1 cellular context compared by ENCODE assay signal in genomic region chr6:43477235-43478007, GRCh38.
A peak's percentile ranks its signal among the peaks of the same experiment; 100 is the strongest.
TF ChIP-seq lines count a peak whose summit lies in the region.

Gene TJAP1, plus strand, starts transcription at chr6:43477570. Its CDS starts 21,432 bp downstream, at chr6:43499002.

TF ChIP-seq in K562, 482 proteins besides CTCF, POLR2A, EP300 and RAD21 (continued from another document and continues in another):
- TF ChIP-seq MLLT1 (IDR thresholded peaks at IDR 0.05): no peak; a peak in 1 of 4 replicates
- no peak for TF ChIP-seq SAFB2 (IDR thresholded peaks at IDR 0.05; ENCODE audit: borderline replicate concordance, low read depth, low read length, severe bottlenecking)
- no peak for TF ChIP-seq CAMTA2 (CRISPR knock-in tag; conservative IDR thresholded peaks at IDR 0.05)
- TF ChIP-seq MXD1 (CRISPR knock-in tag; IDR thresholded peaks at IDR 0.05; ENCODE audit: borderline replicate concordance, poor library complexity, severe bottlenecking): no peak
- TF ChIP-seq SMARCB1 (IDR thresholded peaks at IDR 0.05; ENCODE audit: insufficient read length, low read depth): no peak
- TF ChIP-seq NFE2 (IDR thresholded peaks at IDR 0.05; ENCODE audit: low read depth): peak; percentile 36; the same call in 1 of the 2 replicates
- TF ChIP-seq JUN (IDR thresholded peaks at IDR 0.05; ENCODE audit: borderline replicate concordance, low read depth, low read length): 0 out of 2 replicates have a peak, but pooled peaks have one; percentile 9
- TF ChIP-seq JUN (CRISPR knock-in tag; IDR thresholded peaks at IDR 0.05; ENCODE audit: borderline replicate concordance): no peak
- no peak for TF ChIP-seq ZNF561 (CRISPR knock-in tag; conservative IDR thresholded peaks at IDR 0.05)
- no peak for TF ChIP-seq ZNF384 (IDR thresholded peaks at IDR 0.05; ENCODE audit: low read depth, low read length)
- TF ChIP-seq MIER1 (IDR thresholded peaks at IDR 0.05; ENCODE audit: low read depth): no peak
- TF ChIP-seq ZNF23 (CRISPR knock-in tag; IDR thresholded peaks at IDR 0.05): no peak
- peak; percentile 58 for TF ChIP-seq NCOR1 (IDR thresholded peaks at IDR 0.05)
- no peak for TF ChIP-seq PHB (CRISPR knock-in tag; IDR thresholded peaks at IDR 0.05)
- no peak for TF ChIP-seq ESRRB (CRISPR knock-in tag; IDR thresholded peaks at IDR 0.05; ENCODE audit: borderline replicate concordance)
- TF ChIP-seq PHF20 (IDR thresholded peaks at IDR 0.05; ENCODE audit: partially characterized antibody): peak; percentile 95
- TF ChIP-seq ZNF133 (CRISPR knock-in tag; IDR thresholded peaks at IDR 0.05): no peak
- TF ChIP-seq HOXB6 (CRISPR knock-in tag; IDR thresholded peaks at IDR 0.05; ENCODE audit: borderline replicate concordance): no peak
- TF ChIP-seq CREB3L1 (IDR thresholded peaks at IDR 0.05; ENCODE audit: borderline replicate concordance, low read depth): no peak
- no peak for TF ChIP-seq HEY1 (CRISPR knock-in tag; IDR thresholded peaks at IDR 0.05; ENCODE audit: borderline replicate concordance)
- no peak for TF ChIP-seq BRD9 (IDR thresholded peaks at IDR 0.05; ENCODE audit: low read depth, partially characterized antibody)
- TF ChIP-seq ZNF584 (CRISPR knock-in tag; IDR thresholded peaks at IDR 0.05; ENCODE audit: low read depth): no peak
- no peak for TF ChIP-seq SP2 (IDR thresholded peaks at IDR 0.05; ENCODE audit: extremely low read depth, low read depth, low read length, poor library complexity, severe bottlenecking)
- no peak for TF ChIP-seq PYGO2 (tag; IDR thresholded peaks at IDR 0.05)
- peak; percentile 39 for TF ChIP-seq HNRNPK (IDR thresholded peaks at IDR 0.05; ENCODE audit: low read depth, low read length, poor library complexity, severe bottlenecking)
- TF ChIP-seq CTCFL (IDR thresholded peaks at IDR 0.05; ENCODE audit: borderline replicate concordance, insufficient read depth, low read depth, low read length, poor library complexity, severe bottlenecking): no peak
- no peak for TF ChIP-seq PPARD (CRISPR knock-in tag; IDR thresholded peaks at IDR 0.05)
- peak in 1 of 2 experiments; percentile 74; a peak in 1 of 4 replicates for TF ChIP-seq MAZ (CRISPR knock-in tag; conservative IDR thresholded peaks at IDR 0.05 in 1 of 2, IDR thresholded peaks at IDR 0.05 in 1 of 2)
- TF ChIP-seq ZNF445 (CRISPR knock-in tag; IDR thresholded peaks at IDR 0.05; ENCODE audit: low read depth): no peak
- TF ChIP-seq HMGXB4 (CRISPR knock-in tag; IDR thresholded peaks at IDR 0.05): peak; percentile 64; the same call in 1 of the 2 replicates
- TF ChIP-seq NR2C2 (CRISPR knock-in tag; IDR thresholded peaks at IDR 0.05): no peak
- TF ChIP-seq NR2C2 (tag; IDR thresholded peaks at IDR 0.05): no peak
- no peak for TF ChIP-seq THAP12 (CRISPR knock-in tag; IDR thresholded peaks at IDR 0.05)
- no peak for TF ChIP-seq MEF2A (IDR thresholded peaks at IDR 0.05; ENCODE audit: control insufficient read depth, low read depth, low read length)
- TF ChIP-seq ZNF407 (IDR thresholded peaks at IDR 0.05; ENCODE audit: low read depth): no peak
- TF ChIP-seq TCF3 (CRISPR knock-in tag; IDR thresholded peaks at IDR 0.05): no peak
- no peak for TF ChIP-seq ZNF212 (CRISPR knock-in tag; IDR thresholded peaks at IDR 0.05)
- no peak for TF ChIP-seq NR2F6 (CRISPR knock-in tag; IDR thresholded peaks at IDR 0.05)
- no peak for TF ChIP-seq POLR3A (IDR thresholded peaks at IDR 0.05; ENCODE audit: borderline replicate concordance, extremely low read depth, insufficient read depth, insufficient read length)
- TF ChIP-seq SUPT5H (IDR thresholded peaks at IDR 0.05): peak; percentile 98
- TF ChIP-seq NFXL1 (CRISPR knock-in tag; IDR thresholded peaks at IDR 0.05): no peak
- no peak for TF ChIP-seq MAFG (tag; conservative IDR thresholded peaks at IDR 0.05)
- TF ChIP-seq L3MBTL2 (IDR thresholded peaks at IDR 0.05): no peak
- TF ChIP-seq ZNF507 (tag; conservative IDR thresholded peaks at IDR 0.05): no peak
- TF ChIP-seq HINFP (tag; conservative IDR thresholded peaks at IDR 0.05; ENCODE audit: low read depth): no peak
